In the genomic region with DNA sequence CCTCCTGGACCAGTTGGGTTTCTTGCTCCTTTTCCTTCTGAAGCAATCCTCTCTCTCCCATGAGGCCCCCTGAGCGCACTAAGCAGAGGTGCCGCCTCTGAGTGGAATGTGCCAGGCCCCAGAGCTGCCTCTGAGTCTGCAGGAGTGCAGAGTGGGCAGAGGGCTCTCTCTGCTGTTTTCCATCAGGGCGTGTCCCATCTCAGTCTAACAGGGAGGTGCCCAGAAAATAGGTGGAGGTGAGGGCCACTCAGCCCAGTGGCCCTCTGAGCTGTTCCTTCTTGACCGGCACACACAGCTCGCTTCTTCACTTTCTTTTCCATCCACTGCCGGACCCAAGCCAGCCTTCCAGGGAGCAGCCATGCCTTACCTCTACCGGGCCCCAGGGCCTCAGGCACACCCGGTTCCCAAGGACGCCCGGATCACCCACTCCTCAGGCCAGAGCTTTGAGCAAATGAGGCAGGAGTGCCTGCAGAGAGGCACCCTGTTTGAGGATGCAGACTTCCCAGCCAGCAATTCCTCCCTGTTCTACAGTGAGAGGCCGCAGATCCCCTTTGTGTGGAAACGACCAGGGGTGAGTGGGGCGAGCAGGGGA, we compare ENCODE assay signal across 24 cellular contexts. TPM values are rescaled to one million over a fixed set of nuclear protein-coding genes. Genes with fewer than 3 reads are reported as not detected.
DNase-seq lines count a peak whose midpoint lies in the region; TF ChIP-seq lines count a peak whose summit lies in the region.
"Had no signal": no experiment of that assay in that cellular context is flagged by ENCODE, and none has a peak within 500 bp of the region (broad histone marks: within the 10 kb centered on the region; RNA-seq: fewer than 3 reads in every experiment).

A gene with protein sequence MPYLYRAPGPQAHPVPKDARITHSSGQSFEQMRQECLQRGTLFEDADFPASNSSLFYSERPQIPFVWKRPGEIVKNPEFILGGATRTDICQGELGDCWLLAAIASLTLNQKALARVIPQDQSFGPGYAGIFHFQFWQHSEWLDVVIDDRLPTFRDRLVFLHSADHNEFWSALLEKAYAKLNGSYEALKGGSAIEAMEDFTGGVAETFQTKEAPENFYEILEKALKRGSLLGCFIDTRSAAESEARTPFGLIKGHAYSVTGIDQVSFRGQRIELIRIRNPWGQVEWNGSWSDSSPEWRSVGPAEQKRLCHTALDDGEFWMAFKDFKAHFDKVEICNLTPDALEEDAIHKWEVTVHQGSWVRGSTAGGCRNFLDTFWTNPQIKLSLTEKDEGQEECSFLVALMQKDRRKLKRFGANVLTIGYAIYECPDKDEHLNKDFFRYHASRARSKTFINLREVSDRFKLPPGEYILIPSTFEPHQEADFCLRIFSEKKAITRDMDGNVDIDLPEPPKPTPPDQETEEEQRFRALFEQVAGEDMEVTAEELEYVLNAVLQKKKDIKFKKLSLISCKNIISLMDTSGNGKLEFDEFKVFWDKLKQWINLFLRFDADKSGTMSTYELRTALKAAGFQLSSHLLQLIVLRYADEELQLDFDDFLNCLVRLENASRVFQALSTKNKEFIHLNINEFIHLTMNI (plus strand): TSS at position 250 of the 592 bp plus-strand sequence. CDS start 109 bp downstream, at position 359.

- H2AK5ac ChIP-seq in trophoblast cell (ENCODE audit: low read length): no peak within 1 kb of the TSS

- peak within 1 kb of the TSS; percentile 78 to 91 for H3K27ac ChIP-seq in mucosa of rectum (ENCODE audit: low read depth in 2 of 2, low read length in 2 of 2)
- H3K27ac ChIP-seq in transverse colon: peak within 1 kb of the TSS; percentile 55 to 89 (median 60)
- no peak within 1 kb of the TSS for H3K27ac ChIP-seq in trophoblast cell (ENCODE audit: low read depth, low read length)
- H3K27ac ChIP-seq: breast epithelium, esophagus squamous epithelium, SK-N-MC, VCaP had no signal

- no peak within 1 kb of the TSS for H2AFZ ChIP-seq in trophoblast cell (ENCODE audit: insufficient read depth, low read length, poor library complexity)

- H4K91ac ChIP-seq in trophoblast cell (ENCODE audit: low read depth, low read length): no peak within 1 kb of the TSS

- no peak within 1 kb of the TSS for H4K12ac ChIP-seq in trophoblast cell (ENCODE audit: low read depth, low read length)

- H3K79me2 ChIP-seq in trophoblast cell (ENCODE audit: control insufficient read depth, insufficient read depth, low read length, poor library complexity): no peaks in the 10 kb centered on the region

- H2BK5ac ChIP-seq in trophoblast cell (ENCODE audit: low read depth, low read length, poor library complexity): no peak within 1 kb of the TSS

- no peak within 1 kb of the TSS for H3K23ac ChIP-seq in trophoblast cell (ENCODE audit: low read length)

- no peak within 1 kb of the TSS for H3K4ac ChIP-seq in trophoblast cell (ENCODE audit: low read depth, low read length)

- H3K36me3 ChIP-seq in mucosa of rectum (ENCODE audit: control insufficient read depth in 2 of 2, insufficient read depth in 2 of 2, low read length in 2 of 2): no peaks in the 10 kb centered on the region
- H3K36me3 ChIP-seq in transverse colon: no peaks in the 10 kb centered on the region
- H3K36me3 ChIP-seq in trophoblast cell (ENCODE audit: control insufficient read depth in 1 of 2, insufficient read depth in 2 of 2, low read length in 2 of 2): no peaks in the 10 kb centered on the region
- H3K36me3 ChIP-seq: breast epithelium, esophagus squamous epithelium had no signal

- H3K18ac ChIP-seq in trophoblast cell (ENCODE audit: low read length): no peak within 1 kb of the TSS

- 64% methylated on average over 13 of the region's 13 CpGs; no CpG with 5 or more reads in 1 of the 2 donors for WGBS in transverse colon (ENCODE audit: low coverage in 1 of 2), 2 donors
- WGBS in trophoblast cell (ENCODE audit: extremely low coverage, insufficient coverage, insufficient read length): no CpG with 5 or more reads among the region's 13 CpGs

- no peaks in the 10 kb centered on the region for H3K9me3 ChIP-seq in mucosa of rectum (ENCODE audit: control insufficient read depth in 2 of 2, low read length in 2 of 2)
- no peaks in the 10 kb centered on the region for H3K9me3 ChIP-seq in transverse colon
- H3K9me3 ChIP-seq in trophoblast cell (ENCODE audit: insufficient read depth, low read depth, low read length): no peaks in the 10 kb centered on the region
- H3K9me3 ChIP-seq: breast epithelium, esophagus squamous epithelium had no signal

- H3K4me3 Mint-ChIP-seq in brain: peak within 1 kb of the TSS in 1 of 5 experiments; percentile 18
- H3K4me3 Mint-ChIP-seq: activated CD4-positive, alpha-beta T cell treated with anti-CD3 and anti-CD28 coated beads, Interleukin-2, amount 10 ng/mL, durations not matched to agents 7 days and 5 days; activated CD8-positive, alpha-beta memory T cell treated with anti-CD3 and anti-CD28 coated beads, Interleukin-2, amount 10 ng/mL, durations not matched to agents 7 days and 5 days; CD4-positive, alpha-beta T cell had no signal

- TF ChIP-seq CTCF in brain (conservative IDR thresholded peaks at IDR 0.05) (no peak), transverse colon (IDR thresholded peaks at IDR 0.05) (no peak)

- no peak within 1 kb of the TSS for H2BK12ac ChIP-seq in trophoblast cell (ENCODE audit: low read length)

- H3K14ac ChIP-seq in trophoblast cell (ENCODE audit: low read length): no peak within 1 kb of the TSS

- H3K4me1 ChIP-seq in mucosa of rectum (ENCODE audit: control insufficient read depth in 2 of 2, insufficient read depth in 2 of 2, low read length in 2 of 2) (peaks cover 15 to 51% of the 10 kb centered on the region in 2 donors), transverse colon (peaks cover 0 to 19% (median 12%) of the 10 kb centered on the region in 4 donors), trophoblast cell (ENCODE audit: control insufficient read depth in 1 of 2, insufficient read depth in 2 of 2, low read length in 2 of 2) (peaks cover 5 to 9% of the 10 kb centered on the region in 2 experiments)
- H3K4me1 ChIP-seq: breast epithelium had no signal

- peaks cover 0 to 8% (median 0%) of the 10 kb centered on the region in 5 experiments for H3K9me3 Mint-ChIP-seq in brain
- H3K9me3 Mint-ChIP-seq: activated CD4-positive, alpha-beta T cell treated with anti-CD3 and anti-CD28 coated beads, Interleukin-2, amount 10 ng/mL, durations not matched to agents 7 days and 5 days; activated T-cell treated with anti-CD3 and anti-CD28 coated beads, Interleukin-2, amount 50 U/mL, for 72 hours; CD4-positive, alpha-beta T cell; IgD-negative memory B cell had no signal

- TF ChIP-seq EP300 in transverse colon (IDR thresholded peaks at IDR 0.05; ENCODE audit: low read depth): no peak

- H3K9ac ChIP-seq in mucosa of rectum (ENCODE audit: low read depth in 1 of 2, low read length in 2 of 2) (peak within 1 kb of the TSS; percentile 56 to 72), trophoblast cell (ENCODE audit: low read length) (no peak within 1 kb of the TSS)

- H3K79me1 ChIP-seq in trophoblast cell (ENCODE audit: low read length): peaks cover 1% of the 10 kb centered on the region

- H3K4me2 ChIP-seq in trophoblast cell (ENCODE audit: low read length): no peak within 1 kb of the TSS
- H3K4me2 ChIP-seq: smooth muscle cell had no signal

- H3K36me3 Mint-ChIP-seq in brain: no peaks in the 10 kb centered on the region
- H3K36me3 Mint-ChIP-seq: activated CD8-positive, alpha-beta memory T cell treated with anti-CD3 and anti-CD28 coated beads, Interleukin-2, amount 10 ng/mL, durations not matched to agents 7 days and 5 days; IgD-negative memory B cell had no signal

- no peak within 1 kb of the TSS for H4K8ac ChIP-seq in trophoblast cell (ENCODE audit: low read depth, low read length)

- in situ Hi-C loops in transverse colon (cut with MboI; ENCODE audit: low pct_ligation_motif_present in 1 of 4, low pct_unique_long_range_greater_than_20kb in 1 of 4, low sequenced_read_pairs in 3 of 4): no loop called here

- H3K27me3 Mint-ChIP-seq in brain: no peaks in the 10 kb centered on the region
- H3K27me3 Mint-ChIP-seq: activated CD4-positive, alpha-beta T cell treated with anti-CD3 and anti-CD28 coated beads, Interleukin-2, amount 10 ng/mL, durations not matched to agents 7 days and 5 days; activated CD8-positive, alpha-beta memory T cell treated with anti-CD3 and anti-CD28 coated beads, Interleukin-2, amount 10 ng/mL, durations not matched to agents 7 days and 5 days; CD4-positive, alpha-beta T cell had no signal

- DNase-seq in HT-29 (ENCODE audit: low spot score) (peak; percentile 17), transverse colon (peak; percentile 32), NCI-H2171 treated with DMSO at 0.1 percent for 48 hours (lab: John Stamatoyannopoulos, UW) (no peak), trophoblast cell (no peak)
- DNase-seq in activated CD4-positive, alpha-beta T cell treated with anti-CD3 and anti-CD28 coated beads for 48 hours: no peak
- DNase-seq: activated CD4-positive, alpha-beta T cell treated with anti-CD3 and anti-CD28 coated beads, Interleukin-2, amount 10 ng/mL, durations not matched to agents 7 days and 5 days; activated CD8-positive, alpha-beta memory T cell treated with anti-CD3 and anti-CD28 coated beads, Interleukin-2, amount 10 ng/mL, durations not matched to agents 7 days and 5 days; activated naive CD4-positive, alpha-beta T cell treated with Interleukin-2 at 50 U/mL for 16 hours; CD4-positive, alpha-beta T cell; cortex of kidney; DMS 273 treated with DMSO at 0.1 percent for 48 hours; esophagus squamous epithelium; hypothalamus; NCI-H1417 treated with DMSO at 0.1 percent for 48 hours; stimulated activated CD4-positive, alpha-beta T cell treated with anti-CD3 and anti-CD28 coated beads, Interleukin-2, amount 100 ng/mL, for 24 hours had no signal

- H3K27ac Mint-ChIP-seq in brain: peak within 1 kb of the TSS; percentile 45 to 90 (median 77)
- H3K27ac Mint-ChIP-seq: activated CD4-positive, alpha-beta T cell treated with anti-CD3 and anti-CD28 coated beads, Interleukin-2, amount 10 ng/mL, durations not matched to agents 7 days and 5 days; activated CD8-positive, alpha-beta memory T cell treated with anti-CD3 and anti-CD28 coated beads, Interleukin-2, amount 10 ng/mL, durations not matched to agents 7 days and 5 days; activated T-cell treated with anti-CD3 and anti-CD28 coated beads, Interleukin-2, amount 50 U/mL, for 72 hours; CD4-positive, alpha-beta T cell; IgD-negative memory B cell had no signal

- intact Hi-C loops in transverse colon (cut with DNase I; ENCODE audit: low total_unique reads): no loop called here

- peak; percentile 55 for TF ChIP-seq POLR2A in transverse colon (IDR thresholded peaks at IDR 0.05)

- H3K27me3 ChIP-seq in mucosa of rectum (ENCODE audit: control insufficient read depth in 2 of 2, insufficient read depth in 2 of 2, low read length in 2 of 2) (no peaks in the 10 kb centered on the region), transverse colon (no peaks in the 10 kb centered on the region), trophoblast cell (ENCODE audit: insufficient read depth, low read length) (no peaks in the 10 kb centered on the region)
- H3K27me3 ChIP-seq: breast epithelium had no signal

- H3K4me3 ChIP-seq in mucosa of rectum (ENCODE audit: low read length in 2 of 2) (peak within 1 kb of the TSS; percentile 62), transverse colon (peak within 1 kb of the TSS in 2 of 4 donors; percentile 18 to 24), trophoblast cell (ENCODE audit: low read depth, low read length) (no peak within 1 kb of the TSS)
- H3K4me3 ChIP-seq: breast epithelium, esophagus squamous epithelium, SK-N-MC, smooth muscle cell had no signal

- no peak within 1 kb of the TSS for H2BK120ac ChIP-seq in trophoblast cell (ENCODE audit: insufficient read depth, low read length, poor library complexity)

- H3K4me1 Mint-ChIP-seq in brain: peaks cover 77% of the 10 kb centered on the region
- H3K4me1 Mint-ChIP-seq: activated CD4-positive, alpha-beta T cell treated with anti-CD3 and anti-CD28 coated beads, Interleukin-2, amount 10 ng/mL, durations not matched to agents 7 days and 5 days; activated CD8-positive, alpha-beta memory T cell treated with anti-CD3 and anti-CD28 coated beads, Interleukin-2, amount 10 ng/mL, durations not matched to agents 7 days and 5 days had no signal

RNA-seq across cellular contexts. Expression of the gene that starts here (rescaled TPM):
- 1.2 and 1.8 TPM in 2 replicates for total RNA-seq in HT-29 (2014; rRNA removed; shearing (Covaris generic))
- polyA plus RNA-seq in brain (ENCODE audit: insufficient read depth, low read depth, low replicate concordance): 2.0 TPM
- 10 to 100 TPM; 26.3 to 59.9 (median 32.7) TPM for total RNA-seq in transverse colon
- polyA plus RNA-seq in trophoblast cell (2013): 0.14 TPM in 2 replicates
- total RNA-seq: activated CD4-positive, alpha-beta T cell treated with anti-CD3 and anti-CD28 coated beads, Interleukin-2, amount 10 ng/mL, durations not matched to agents 7 days and 5 days; activated CD8-positive, alpha-beta memory T cell treated with anti-CD3 and anti-CD28 coated beads, Interleukin-2, amount 10 ng/mL, durations not matched to agents 7 days and 5 days; activated T-cell treated with anti-CD3 and anti-CD28 coated beads, Interleukin-2, amount 50 U/mL, for 72 hours; CD4-positive, alpha-beta T cell; M059J; smooth muscle cell had no signal
- polyA plus RNA-seq: IgD-negative memory B cell, smooth muscle cell had no signal

Comparison
In these comparisons a context has a peak if more than half of its experiments do, and no peak if none do; other contexts are left out.
1. DNase-seq: peak in HT-29 (single experiment) and transverse colon (single experiment); none in activated CD4-positive, alpha-beta T cell treated with anti-CD3 and anti-CD28 coated beads for 48 hours (single experiment), NCI-H2171 treated with DMSO at 0.1 percent for 48 hours (single experiment) and trophoblast cell (0 of 2).